19 cellular contexts compared by ENCODE assay signal in genomic region chr12:96205909-96206308, GRCh38. TPM values are rescaled to one million over a fixed set of nuclear protein-coding genes. Genes with fewer than 3 reads are reported as not detected.
A peak's percentile ranks its signal among the peaks of the same experiment; 100 is the strongest.
DNase-seq lines count a peak whose midpoint lies in the region; ATAC-seq and TF ChIP-seq lines count a peak whose summit lies in the region.
"Had no signal": no experiment of that assay in that cellular context is flagged by ENCODE, and none has a peak within 500 bp of the region (broad histone marks: within the 10 kb centered on the region; RNA-seq: fewer than 3 reads in every experiment).

No MANE protein-coding gene starts in this region.

- no peak for ATAC-seq in heart right ventricle
- ATAC-seq in Right ventricle myocardium inferior: no peak
- no peak for ATAC-seq in activated naive CD8-positive, alpha-beta T cell treated with anti-CD3 and anti-CD28 coated beads, Interleukin-2, amount 50 U/mL, for 24 hours
- no peak for ATAC-seq in esophagus mucosa
- ATAC-seq in GM21526 (IDR thresholded peaks at IDR 0.05; ENCODE audit: low FRiP score, unreplicated experiment): no peak
- ATAC-seq: left lung, upper lobe of right lung had no signal

- H3K9me3 ChIP-seq in heart right ventricle (no peaks in the 10 kb centered on the region), spleen (no peaks in the 10 kb centered on the region)
- H3K9me3 ChIP-seq: HAP-1, left lung, neutrophil, upper lobe of right lung had no signal

- H3K27me3 Mint-ChIP-seq in IgD-negative memory B cell: no peaks in the 10 kb centered on the region
- H3K27me3 Mint-ChIP-seq in activated naive CD8-positive, alpha-beta T cell treated with anti-CD3 and anti-CD28 coated beads, Interleukin-2, amount 50 U/mL, for 24 hours: no peaks in the 10 kb centered on the region

- H3K27ac ChIP-seq in heart right ventricle (peak overlapping the region in 7 of 10 donors; percentile 49 to 82 (median 74)), spleen (peak overlapping the region in 5 of 8 donors; percentile 31 to 79 (median 77))
- H3K27ac ChIP-seq: neutrophil, upper lobe of right lung had no signal

- H3K4me1 ChIP-seq in heart right ventricle (peaks cover 0 to 97% (median 62%) of the 10 kb centered on the region in 9 donors), spleen (peaks cover 34 to 97% (median 76%) of the 10 kb centered on the region in 6 donors)
- H3K4me1 ChIP-seq: HAP-1 had no signal

- peaks cover 74 to 79% (median 76%) of the 10 kb centered on the region in 3 donors for H3K4me1 Mint-ChIP-seq in IgD-negative memory B cell
- peaks cover 83% of the 10 kb centered on the region for H3K4me1 Mint-ChIP-seq in activated naive CD8-positive, alpha-beta T cell treated with anti-CD3 and anti-CD28 coated beads, Interleukin-2, amount 50 U/mL, for 24 hours

- intact Hi-C loops in heart right ventricle (cut with DNase I) (loop anchor here in 2 of 10 donors (5.0 to 10.0 kb wide), 2 partner anchors 39 to 299 kb away; no protein-coding TSS in a partner anchor), Right ventricle myocardium inferior (cut with DNase I) (no loop called here), spleen (cut with DNase I; ENCODE audit: low total_unique reads) (no loop called here)

- H3K27me3 ChIP-seq in heart right ventricle: no peaks in the 10 kb centered on the region
- H3K27me3 ChIP-seq in spleen (replicated peaks in 1 of 7): no peaks in the 10 kb centered on the region
- H3K27me3 ChIP-seq: left lung, neutrophil, upper lobe of right lung had no signal

- peaks cover 0 to 4% (median 0%) of the 10 kb centered on the region in 9 donors for H3K36me3 ChIP-seq in heart right ventricle
- H3K36me3 ChIP-seq in spleen: peaks cover 0 to 14% (median 0%) of the 10 kb centered on the region in 6 donors
- H3K36me3 ChIP-seq: HAP-1, left lung, neutrophil, upper lobe of right lung had no signal

- H3K9me3 Mint-ChIP-seq in IgD-negative memory B cell: no peaks in the 10 kb centered on the region
- peaks cover 7% of the 10 kb centered on the region for H3K9me3 Mint-ChIP-seq in activated naive CD8-positive, alpha-beta T cell treated with anti-CD3 and anti-CD28 coated beads, Interleukin-2, amount 50 U/mL, for 24 hours

- no peak for TF ChIP-seq CTCF in heart right ventricle (IDR thresholded peaks at IDR 0.05)
- TF ChIP-seq CTCF in spleen (IDR thresholded peaks at IDR 0.05 in 8 of 11, conservative IDR thresholded peaks at IDR 0.05 in 3 of 11): no peak

- WGBS in heart right ventricle, 2 donors: 53 to 72% methylated on average over 3 of the region's 3 CpGs
- WGBS in spleen, 5 donors: 19 to 38% (median 30%) methylated on average over 3 of the region's 3 CpGs

- no peak overlapping the region for H3K4me3 ChIP-seq in heart right ventricle
- H3K4me3 ChIP-seq in spleen: peak overlapping the region in 1 of 8 donors; percentile 0
- H3K4me3 ChIP-seq: HAP-1, left lung, upper lobe of right lung had no signal

- peak overlapping the region; percentile 39 to 86 (median 74) for H3K27ac Mint-ChIP-seq in IgD-negative memory B cell
- H3K27ac Mint-ChIP-seq in activated naive CD8-positive, alpha-beta T cell treated with anti-CD3 and anti-CD28 coated beads, Interleukin-2, amount 50 U/mL, for 24 hours: peak overlapping the region; percentile 46

- TF ChIP-seq POLR2A in spleen (IDR thresholded peaks at IDR 0.05): no peak

- H3K4me3 Mint-ChIP-seq in IgD-negative memory B cell: peak overlapping the region in 3 of 4 donors; percentile 29 to 88 (median 54)
- H3K4me3 Mint-ChIP-seq in activated naive CD8-positive, alpha-beta T cell treated with anti-CD3 and anti-CD28 coated beads, Interleukin-2, amount 50 U/mL, for 24 hours: no peak overlapping the region

- DNase-seq in heart right ventricle (no peak), Right ventricle myocardium inferior (ENCODE audit: missing footprints) (no peak), spleen (no peak), NCI-H1694 treated with DMSO at 0.1 percent for 48 hours (lab: John Stamatoyannopoulos, UW) (no peak)
- no peak for DNase-seq in activated naive CD8-positive, alpha-beta T cell treated with anti-CD3 and anti-CD28 coated beads, Interleukin-2, amount 50 U/mL, for 24 hours
- DNase-seq: Calu3; left lung; MV-4-11; NCI-H1694; NCI-H774; SHP77 treated with DMSO at 0.1 percent for 48 hours; small intestine; stimulated activated CD4-positive, alpha-beta T cell treated with anti-CD3 and anti-CD28 coated beads, Interleukin-2, amount 100 ng/mL, for 48 hours; upper lobe of right lung had no signal

- H3K36me3 Mint-ChIP-seq in IgD-negative memory B cell: peaks cover 3% of the 10 kb centered on the region
- H3K36me3 Mint-ChIP-seq in activated naive CD8-positive, alpha-beta T cell treated with anti-CD3 and anti-CD28 coated beads, Interleukin-2, amount 50 U/mL, for 24 hours (ENCODE audit: low read depth): peaks cover 35% of the 10 kb centered on the region

RNA-seq across cellular contexts. Expression of gene ELK3, which starts 11.7 kb away (rescaled TPM):
- 10 to 100 TPM; 11.7 to 33.0 (median 22.3) TPM for total RNA-seq in heart right ventricle
- polyA plus RNA-seq in heart right ventricle: 10 to 100 TPM in 1 of 2 donors, 1 to 10 TPM in 1; 6.6 to 14.8 TPM
- 20.8 TPM for total RNA-seq in Right ventricle myocardium inferior
- polyA plus RNA-seq in IgD-negative memory B cell: 17.9 TPM
- total RNA-seq in spleen: 10 to 100 TPM; 44.4 to 92.7 (median 60.0) TPM
- 10 to 100 TPM; 14.5 to 29.7 (median 15.9) TPM for polyA plus RNA-seq in spleen
- total RNA-seq in esophagus mucosa: 45.4 TPM
